In genomic region chr21:37208741-37209225, GRCh38 we compare ENCODE assay signal across 8 cellular contexts. TPM values are rescaled to one million over a fixed set of nuclear protein-coding genes. Genes with fewer than 3 reads are reported as not detected.
DNase-seq lines count a peak whose midpoint lies in the region; ATAC-seq and TF ChIP-seq lines count a peak whose summit lies in the region.

No MANE protein-coding gene starts in this region.

- POLR2A ChIA-PET in activated CD4-positive, alpha-beta T cell treated with anti-CD3 and anti-CD28 coated beads, Interleukin-2, amount 10 ng/mL, durations not matched to agents 7 days and 5 days (lab: Charles Lee) = no interaction called here

- H3K27ac Mint-ChIP-seq in activated CD4-positive, alpha-beta T cell treated with anti-CD3 and anti-CD28 coated beads, Interleukin-2, amount 10 ng/mL, durations not matched to agents 24 days and 14 days = peak overlapping the region; percentile 9
- H3K27ac Mint-ChIP-seq in activated CD4-positive, alpha-beta T cell treated with anti-CD3 and anti-CD28 coated beads, Interleukin-2, amount 10 ng/mL, durations not matched to agents 7 days and 5 days = no peak overlapping the region
- H3K27ac Mint-ChIP-seq in natural killer cell treated with Interleukin-12 subunit alpha and Interleukin-12 subunit beta and Interleukin-15 and Interleukin-18, amount 100 ng/mL, for 72 hours = peak overlapping the region in 1 of 2 donors; percentile 95

- no peaks in the 10 kb centered on the region for H3K27me3 ChIP-seq in thyroid gland

- CTCF ChIA-PET in activated CD4-positive, alpha-beta T cell treated with anti-CD3 and anti-CD28 coated beads, Interleukin-2, amount 10 ng/mL, durations not matched to agents 7 days and 5 days (lab: Charles Lee) = interaction anchor here (1.3 to 1.6 kb wide), 3 partner anchors 11 to 31 kb away, joined by 3 to 4 read pairs (median 3); no protein-coding TSS in a partner anchor

- intact Hi-C loops in activated CD4-positive, alpha-beta T cell treated with anti-CD3 and anti-CD28 coated beads, Interleukin-2, amount 10 ng/mL, durations not matched to agents 24 days and 14 days (cut with micrococcal nuclease) = no loop called here
- intact Hi-C loops in thyroid gland (cut with DNase I) = no loop called here

- H3K36me3 ChIP-seq in thyroid gland = no peaks in the 10 kb centered on the region

- peak overlapping the region; percentile 78 to 89 (median 85) for H3K27ac ChIP-seq in thyroid gland

- DNase-seq in activated CD4-positive, alpha-beta T cell treated with anti-CD3 and anti-CD28 coated beads, Interleukin-2, amount 10 ng/mL, durations not matched to agents 24 days and 14 days = no peak
- DNase-seq in activated CD4-positive, alpha-beta T cell treated with anti-CD3 and anti-CD28 coated beads, Interleukin-2, amount 10 ng/mL, durations not matched to agents 7 days and 5 days = no peak
- DNase-seq in glomerular visceral epithelial cell (ENCODE audit: extremely low spot score) (peak; percentile 85), thyroid gland (peak; percentile 89 to 94), MV-4-11 (lab: John Stamatoyannopoulos, UW) (no peak), middle frontal gyrus (ENCODE audit: extremely low spot score, low spot score) (no peak)
- DNase-seq in natural killer cell treated with Interleukin-12 subunit alpha and Interleukin-12 subunit beta and Interleukin-15 and Interleukin-18, amount 100 ng/mL, for 72 hours (ENCODE audit: low spot score) = no peak

- no peaks in the 10 kb centered on the region for H3K9me3 ChIP-seq in thyroid gland

- peaks cover 5% of the 10 kb centered on the region for H3K27me3 Mint-ChIP-seq in activated CD4-positive, alpha-beta T cell treated with anti-CD3 and anti-CD28 coated beads, Interleukin-2, amount 10 ng/mL, durations not matched to agents 24 days and 14 days
- peaks cover 4% of the 10 kb centered on the region for H3K27me3 Mint-ChIP-seq in activated CD4-positive, alpha-beta T cell treated with anti-CD3 and anti-CD28 coated beads, Interleukin-2, amount 10 ng/mL, durations not matched to agents 7 days and 5 days
- H3K27me3 Mint-ChIP-seq in natural killer cell treated with Interleukin-12 subunit alpha and Interleukin-12 subunit beta and Interleukin-15 and Interleukin-18, amount 100 ng/mL, for 72 hours = no peaks in the 10 kb centered on the region

- 33 to 53% methylated on average over 14 to 15 of the region's 15 CpGs for WGBS in thyroid gland, 2 donors

- no peaks in the 10 kb centered on the region for H3K9me3 Mint-ChIP-seq in activated CD4-positive, alpha-beta T cell treated with anti-CD3 and anti-CD28 coated beads, Interleukin-2, amount 10 ng/mL, durations not matched to agents 24 days and 14 days
- H3K9me3 Mint-ChIP-seq in activated CD4-positive, alpha-beta T cell treated with anti-CD3 and anti-CD28 coated beads, Interleukin-2, amount 10 ng/mL, durations not matched to agents 7 days and 5 days = peaks cover 2% of the 10 kb centered on the region
- no peaks in the 10 kb centered on the region for H3K9me3 Mint-ChIP-seq in natural killer cell treated with Interleukin-12 subunit alpha and Interleukin-12 subunit beta and Interleukin-15 and Interleukin-18, amount 100 ng/mL, for 72 hours

- peaks cover 13% of the 10 kb centered on the region for H3K4me1 Mint-ChIP-seq in activated CD4-positive, alpha-beta T cell treated with anti-CD3 and anti-CD28 coated beads, Interleukin-2, amount 10 ng/mL, durations not matched to agents 24 days and 14 days
- H3K4me1 Mint-ChIP-seq in activated CD4-positive, alpha-beta T cell treated with anti-CD3 and anti-CD28 coated beads, Interleukin-2, amount 10 ng/mL, durations not matched to agents 7 days and 5 days = peaks cover 18% of the 10 kb centered on the region
- H3K4me1 Mint-ChIP-seq in natural killer cell treated with Interleukin-12 subunit alpha and Interleukin-12 subunit beta and Interleukin-15 and Interleukin-18, amount 100 ng/mL, for 72 hours (ENCODE audit: low read depth in 2 of 2) = peaks cover 21% of the 10 kb centered on the region in 2 donors

- no peaks in the 10 kb centered on the region for H3K36me3 Mint-ChIP-seq in activated CD4-positive, alpha-beta T cell treated with anti-CD3 and anti-CD28 coated beads, Interleukin-2, amount 10 ng/mL, durations not matched to agents 24 days and 14 days (ENCODE audit: low read depth)
- peaks cover 2% of the 10 kb centered on the region for H3K36me3 Mint-ChIP-seq in activated CD4-positive, alpha-beta T cell treated with anti-CD3 and anti-CD28 coated beads, Interleukin-2, amount 10 ng/mL, durations not matched to agents 7 days and 5 days (ENCODE audit: low read depth)
- no peaks in the 10 kb centered on the region for H3K36me3 Mint-ChIP-seq in natural killer cell treated with Interleukin-12 subunit alpha and Interleukin-12 subunit beta and Interleukin-15 and Interleukin-18, amount 100 ng/mL, for 72 hours

- H3K4me1 ChIP-seq in thyroid gland = peaks cover 21 to 26% of the 10 kb centered on the region in 2 donors

- H3K4me3 Mint-ChIP-seq in activated CD4-positive, alpha-beta T cell treated with anti-CD3 and anti-CD28 coated beads, Interleukin-2, amount 10 ng/mL, durations not matched to agents 24 days and 14 days = no peak overlapping the region
- H3K4me3 Mint-ChIP-seq in activated CD4-positive, alpha-beta T cell treated with anti-CD3 and anti-CD28 coated beads, Interleukin-2, amount 10 ng/mL, durations not matched to agents 7 days and 5 days = no peak overlapping the region
- no peak overlapping the region for H3K4me3 Mint-ChIP-seq in natural killer cell treated with Interleukin-12 subunit alpha and Interleukin-12 subunit beta and Interleukin-15 and Interleukin-18, amount 100 ng/mL, for 72 hours

- H3K4me3 ChIP-seq in thyroid gland (replicated peaks in 1 of 3) = no peak overlapping the region

- peak; percentile 24 for ATAC-seq in HG03064 (IDR thresholded peaks at IDR 0.05; ENCODE audit: low read depth, unreplicated experiment)
- no peak for ATAC-seq in natural killer cell treated with Interleukin-12 subunit alpha and Interleukin-12 subunit beta and Interleukin-15 and Interleukin-18, amount 100 ng/mL, for 72 hours

- no peak for TF ChIP-seq CTCF in thyroid gland (IDR thresholded peaks at IDR 0.05)

- TF ChIP-seq POLR2A in thyroid gland (IDR thresholded peaks at IDR 0.05) = no peak

RNA-seq across cellular contexts. Expression of gene VPS26C, which starts 58.4 kb away (rescaled TPM):
- total RNA-seq in activated CD4-positive, alpha-beta T cell treated with anti-CD3 and anti-CD28 coated beads, Interleukin-2, amount 10 ng/mL, durations not matched to agents 24 days and 14 days = 52.8 and 60.0 TPM in 2 replicates
- total RNA-seq in activated CD4-positive, alpha-beta T cell treated with anti-CD3 and anti-CD28 coated beads, Interleukin-2, amount 10 ng/mL, durations not matched to agents 7 days and 5 days = 10 to 100 TPM; 80.1 to 85.6 TPM
- total RNA-seq in thyroid gland = 10 to 100 TPM; 44.8 to 76.2 (median 62.0) TPM
- 10 to 100 TPM; 62.0 to 87.0 TPM for total RNA-seq in natural killer cell treated with Interleukin-12 subunit alpha and Interleukin-12 subunit beta and Interleukin-15 and Interleukin-18, amount 100 ng/mL, for 72 hours

Comparison
In these comparisons a context has a peak if more than half of its experiments do, and no peak if none do; other contexts are left out.
1. DNase-seq: peak in glomerular visceral epithelial cell (single experiment) and thyroid gland (2 of 2); none in activated CD4-positive, alpha-beta T cell treated with anti-CD3 and anti-CD28 coated beads, Interleukin-2, amount 10 ng/mL, durations not matched to agents 24 days and 14 days (single experiment), activated CD4-positive, alpha-beta T cell treated with anti-CD3 and anti-CD28 coated beads, Interleukin-2, amount 10 ng/mL, durations not matched to agents 7 days and 5 days (single experiment), MV-4-11 (single experiment), middle frontal gyrus (single experiment) and natural killer cell treated with Interleukin-12 subunit alpha and Interleukin-12 subunit beta and Interleukin-15 and Interleukin-18, amount 100 ng/mL, for 72 hours (single experiment).